ENCODE assay signal across 29 cellular contexts in the genomic region with DNA sequence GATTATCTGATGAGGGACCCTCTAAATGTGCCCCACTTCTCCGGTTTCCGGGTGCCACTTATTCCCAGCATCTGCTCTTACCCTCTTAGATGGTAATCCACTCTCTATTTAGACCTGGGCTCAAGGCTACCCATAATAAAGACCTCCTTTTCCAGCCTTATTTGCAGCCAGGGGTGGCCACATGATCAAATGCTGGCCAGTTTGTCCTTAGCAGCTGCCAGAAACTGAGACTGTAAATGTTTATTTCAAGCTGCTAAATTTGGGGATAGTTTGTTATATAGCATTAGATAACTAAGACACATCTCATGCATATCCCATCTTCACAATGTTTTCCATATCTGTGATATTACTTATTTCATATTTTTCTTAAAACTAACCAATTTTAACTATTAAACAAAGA. TPM values are rescaled to one million over a fixed set of nuclear protein-coding genes. Genes with fewer than 3 reads are reported as not detected.
A peak's percentile ranks its signal among the peaks of the same experiment; 100 is the strongest.
DNase-seq lines count a peak whose midpoint lies in the region; ATAC-seq, FAIRE-seq and TF ChIP-seq lines count a peak whose summit lies in the region.
"Had no signal": no experiment of that assay in that cellular context is flagged by ENCODE, and none has a peak within 500 bp of the region (broad histone marks: within the 10 kb centered on the region; RNA-seq: fewer than 3 reads in every experiment).

No MANE protein-coding gene starts in this region.

- H3K4me3 Mint-ChIP-seq in activated CD8-positive, alpha-beta memory T cell treated with anti-CD3 and anti-CD28 coated beads, Interleukin-2, amount 10 ng/mL, durations not matched to agents 7 days and 5 days: no peak overlapping the region
- H3K4me3 Mint-ChIP-seq: CD14-positive monocyte; CD8-positive, alpha-beta memory T cell had no signal

- H3K9me3 ChIP-seq in adipocyte (ENCODE audit: control insufficient read depth, low read length) (no peaks in the 10 kb centered on the region), transverse colon (no peaks in the 10 kb centered on the region)
- H3K9me3 ChIP-seq: BE2C, HAP-1, SJCRH30 had no signal

- POLR2A ChIA-PET in RWPE1 (lab: Yijun Ruan, JAX; ENCODE audit: low non-redundant PET): no interaction called here

- H3K27me3 Mint-ChIP-seq in activated CD8-positive, alpha-beta memory T cell treated with anti-CD3 and anti-CD28 coated beads, Interleukin-2, amount 10 ng/mL, durations not matched to agents 7 days and 5 days: no peaks in the 10 kb centered on the region

- WGBS in transverse colon (ENCODE audit: low coverage in 1 of 2), 2 donors: 86% methylated on average over 2 of the region's 2 CpGs; no CpG with 5 or more reads in 1 of the 2 donors

- in situ Hi-C loops in transverse colon (cut with MboI; ENCODE audit: low pct_ligation_motif_present in 1 of 4, low pct_unique_long_range_greater_than_20kb in 1 of 4, low sequenced_read_pairs in 3 of 4): no loop called here

- TF ChIP-seq CTCF in transverse colon (IDR thresholded peaks at IDR 0.05) (no peak), RWPE1 (conservative IDR thresholded peaks at IDR 0.05; ENCODE audit: low read depth) (no peak)

- TF ChIP-seq EP300 in transverse colon (IDR thresholded peaks at IDR 0.05; ENCODE audit: low read depth): no peak

- peaks cover 9% of the 10 kb centered on the region for H3K36me3 Mint-ChIP-seq in activated CD8-positive, alpha-beta memory T cell treated with anti-CD3 and anti-CD28 coated beads, Interleukin-2, amount 10 ng/mL, durations not matched to agents 7 days and 5 days

- no peak for DNase-seq in adipocyte (ENCODE audit: low read depth)
- DNase-seq in globus pallidus (ENCODE audit: low spot score): peak; percentile 55
- peak; percentile 71 for DNase-seq in pons (ENCODE audit: low spot score)
- no peak for DNase-seq in transverse colon
- no peak for DNase-seq in frontal cortex (ENCODE audit: low spot score in 2 of 2)
- no peak for DNase-seq in activated CD8-positive, alpha-beta memory T cell treated with anti-CD3 and anti-CD28 coated beads, Interleukin-2, amount 10 ng/mL, durations not matched to agents 7 days and 5 days
- no peak for DNase-seq in D341Med (ENCODE audit: low spot score)
- no peak for DNase-seq in RWPE1 (ENCODE audit: low spot score)
- DNase-seq: BE2C; CD8-positive, alpha-beta memory T cell; DMS79 treated with DMSO at 0.1 percent for 48 hours; GF-D8; GOT3; Karpas-422; NCI-H1092; NCI-H1436; NCI-H187 treated with DMSO at 0.1 percent for 48 hours; NCI-H2107; NCI-H524; NCI-H774; NK-92 treated with Interleukin-12 subunit alpha and Interleukin-12 subunit beta, amount 100 ng/mL, for 24 hours; PC-3; SJCRH30 had no signal

- H3K4me1 Mint-ChIP-seq in activated CD8-positive, alpha-beta memory T cell treated with anti-CD3 and anti-CD28 coated beads, Interleukin-2, amount 10 ng/mL, durations not matched to agents 7 days and 5 days: no peaks in the 10 kb centered on the region

- no peak for TF ChIP-seq POLR2A in transverse colon (IDR thresholded peaks at IDR 0.05)

- H3K27ac ChIP-seq in transverse colon: peak overlapping the region; percentile 25 to 73 (median 61)
- H3K27ac ChIP-seq in RWPE1: no peak overlapping the region
- H3K27ac ChIP-seq: SJCRH30 had no signal

- no peaks in the 10 kb centered on the region for H3K9me3 Mint-ChIP-seq in activated CD8-positive, alpha-beta memory T cell treated with anti-CD3 and anti-CD28 coated beads, Interleukin-2, amount 10 ng/mL, durations not matched to agents 7 days and 5 days (ENCODE audit: low read depth)
- H3K9me3 Mint-ChIP-seq: CD14-positive monocyte; CD8-positive, alpha-beta memory T cell had no signal

- intact Hi-C loops in transverse colon (cut with DNase I; ENCODE audit: low total_unique reads): no loop called here

- H3K27me3 ChIP-seq in adipocyte (replicated peaks; ENCODE audit: control insufficient read depth, insufficient read depth, low read length): no peaks in the 10 kb centered on the region
- H3K27me3 ChIP-seq in transverse colon: no peaks in the 10 kb centered on the region
- H3K27me3 ChIP-seq: BE2C, SJCRH30 had no signal

- H3K36me3 ChIP-seq in adipocyte (ENCODE audit: control insufficient read depth, insufficient read depth, low read length, severe bottlenecking) (peaks cover 3% of the 10 kb centered on the region), transverse colon (no peaks in the 10 kb centered on the region)
- H3K36me3 ChIP-seq: HAP-1, SJCRH30 had no signal

- H3K9ac ChIP-seq in adipocyte (ENCODE audit: low read length): peak overlapping the region; percentile 22

- H3K4me1 ChIP-seq in adipocyte (ENCODE audit: control insufficient read depth, insufficient read depth, low read length): peaks cover 49% of the 10 kb centered on the region
- H3K4me1 ChIP-seq in transverse colon: peaks cover 0 to 26% (median 6%) of the 10 kb centered on the region in 4 donors
- H3K4me1 ChIP-seq: BE2C, SJCRH30 had no signal

- FAIRE-seq in frontal cortex (lab: Jason Lieb, UNC): no peak
- FAIRE-seq: GM12891 had no signal

- ATAC-seq in activated CD8-positive, alpha-beta memory T cell treated with anti-CD3 and anti-CD28 coated beads, Interleukin-2, amount 10 ng/mL, durations not matched to agents 7 days and 5 days: no peak
- ATAC-seq: PC-3, Right ventricle myocardium inferior, SK-N-SH treated with all-trans-retinoic acid at 6 μM for 48 hours had no signal

- H3K4me3 ChIP-seq in adipocyte (ENCODE audit: low read length) (no peak overlapping the region), transverse colon (no peak overlapping the region)
- H3K4me3 ChIP-seq: HAP-1, SJCRH30 had no signal

- CTCF ChIA-PET in activated CD8-positive, alpha-beta memory T cell treated with anti-CD3 and anti-CD28 coated beads, Interleukin-2, amount 10 ng/mL, durations not matched to agents 7 days and 5 days (lab: Charles Lee): no interaction called here
- CTCF ChIA-PET in RWPE1 (lab: Yijun Ruan, JAX): no interaction called here

- H3K27ac Mint-ChIP-seq in activated CD8-positive, alpha-beta memory T cell treated with anti-CD3 and anti-CD28 coated beads, Interleukin-2, amount 10 ng/mL, durations not matched to agents 7 days and 5 days: no peak overlapping the region
- H3K27ac Mint-ChIP-seq: CD14-positive monocyte; CD8-positive, alpha-beta memory T cell had no signal

RNA-seq across cellular contexts. Expression of gene THAP8, which starts 10.1 kb away (rescaled TPM):
- 10 to 100 TPM in 2 of 4 donors, 1 to 10 TPM in 1, not detected in 1; 9.5 to 64.1 (median 11.2) TPM for total RNA-seq in transverse colon
- total RNA-seq in frontal cortex: 2.9 TPM
- total RNA-seq in activated CD8-positive, alpha-beta memory T cell treated with anti-CD3 and anti-CD28 coated beads, Interleukin-2, amount 10 ng/mL, durations not matched to agents 7 days and 5 days: 1 to 10 TPM; 2.4 to 4.2 TPM

RNA-seq across cellular contexts. Expression of gene WDR62, which starts 10.7 kb away (rescaled TPM):
- total RNA-seq in transverse colon (10 to 100 TPM in 1 of 4 donors, 1 to 10 TPM in 1, under 1 TPM in 2; 0.37 to 20.7 (median 0.97) TPM), frontal cortex (0.82 TPM)
- 10 to 100 TPM; 34.5 to 46.0 TPM for total RNA-seq in activated CD8-positive, alpha-beta memory T cell treated with anti-CD3 and anti-CD28 coated beads, Interleukin-2, amount 10 ng/mL, durations not matched to agents 7 days and 5 days

RNA-seq across cellular contexts. Expression of gene CLIP3, which starts 11.3 kb away (rescaled TPM):
- 10 to 100 TPM in 3 of 4 donors, 1 to 10 TPM in 1; 7.0 to 37.6 (median 23.5) TPM for total RNA-seq in transverse colon
- total RNA-seq in frontal cortex: 24.9 TPM
- 1 to 10 TPM in 1 of 2 experiments, under 1 TPM in 1; 0.98 to 1.1 TPM for total RNA-seq in activated CD8-positive, alpha-beta memory T cell treated with anti-CD3 and anti-CD28 coated beads, Interleukin-2, amount 10 ng/mL, durations not matched to agents 7 days and 5 days

RNA-seq across cellular contexts. Expression of gene ALKBH6, which starts 29.9 kb away (rescaled TPM):
- total RNA-seq in transverse colon (100 to 1,000 TPM in 2 of 4 donors, 10 to 100 TPM in 2; 27.6 to 151 (median 83.2) TPM), frontal cortex (9.0 TPM)
- total RNA-seq in activated CD8-positive, alpha-beta memory T cell treated with anti-CD3 and anti-CD28 coated beads, Interleukin-2, amount 10 ng/mL, durations not matched to agents 7 days and 5 days: 10 to 100 TPM; 41.0 to 44.7 TPM

RNA-seq across cellular contexts. Expression of gene SYNE4, which starts 35.3 kb away (rescaled TPM):
- total RNA-seq in transverse colon: 1 to 10 TPM in 3 of 4 donors, not detected in 1; 1.2 to 9.0 (median 2.9) TPM
- not detected for total RNA-seq in frontal cortex
- total RNA-seq in activated CD8-positive, alpha-beta memory T cell treated with anti-CD3 and anti-CD28 coated beads, Interleukin-2, amount 10 ng/mL, durations not matched to agents 7 days and 5 days: 1 to 10 TPM; 1.4 to 3.2 TPM
- total RNA-seq: A673 had no signal

Comparison
In these comparisons a context has a peak if more than half of its experiments do, and no peak if none do; other contexts are left out.
1. DNase-seq: peak in globus pallidus (single experiment) and pons (single experiment); none in adipocyte (single experiment), transverse colon (single experiment), frontal cortex (0 of 2), activated CD8-positive, alpha-beta memory T cell treated with anti-CD3 and anti-CD28 coated beads, Interleukin-2, amount 10 ng/mL, durations not matched to agents 7 days and 5 days (single experiment), D341Med (single experiment) and RWPE1 (single experiment).